8 cellular contexts compared by ENCODE assay signal in the genomic region with DNA sequence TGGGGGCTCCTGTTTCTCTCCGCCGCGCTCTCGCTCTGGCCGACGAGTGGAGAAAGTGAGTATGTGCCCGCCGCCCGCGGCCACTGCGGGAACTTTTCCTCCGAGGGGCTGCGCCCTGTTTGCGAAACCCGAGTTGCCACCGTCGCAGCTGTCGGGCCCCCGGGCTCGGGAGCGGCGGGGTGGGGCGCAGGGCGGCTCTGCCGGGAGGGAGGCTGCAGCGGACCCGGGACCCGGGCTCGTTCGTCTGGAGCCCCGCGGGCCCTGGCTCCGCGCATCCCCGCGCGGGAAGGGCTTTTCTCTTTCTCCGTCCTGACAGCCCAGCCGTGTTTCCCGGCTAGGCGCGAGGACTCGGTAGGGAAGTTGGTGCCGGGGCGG. TPM values are rescaled to one million over a fixed set of nuclear protein-coding genes. Genes with fewer than 3 reads are reported as not detected.
DNase-seq lines count a peak whose midpoint lies in the region; ATAC-seq and TF ChIP-seq lines count a peak whose summit lies in the region.

No MANE protein-coding gene starts in this region.

- H3K4me1 ChIP-seq in Peyer's patch (peaks cover 0 to 13% (median 5%) of the 10 kb centered on the region in 4 donors), left ventricle myocardium inferior (peaks cover 72% of the 10 kb centered on the region), sigmoid colon (peaks cover 0 to 37% (median 27%) of the 10 kb centered on the region in 4 donors)

- H3K27ac ChIP-seq in Peyer's patch (peak overlapping the region; percentile 28 to 92 (median 83)), left ventricle myocardium inferior (replicated peaks) (peak overlapping the region; percentile 98), sigmoid colon (peak overlapping the region; percentile 92 to 98 (median 96))

- no peaks in the 10 kb centered on the region for H3K36me3 Mint-ChIP-seq in activated naive CD8-positive, alpha-beta T cell treated with anti-CD3 and anti-CD28 coated beads, Interleukin-2, amount 10 ng/mL, durations not matched to agents 7 days and 5 days

- WGBS in sigmoid colon, 2 donors = 0 to 1% methylated on average over 45 of the region's 45 CpGs

- TF ChIP-seq CTCF in GM12864 (IDR thresholded peaks at IDR 0.05; ENCODE audit: low read depth, low read length, missing control alignments) (no peak), Peyer's patch (IDR thresholded peaks at IDR 0.05) (peak in 3 of 6 experiments; percentile 14 to 35 (median 32)), left ventricle myocardium inferior (IDR thresholded peaks at IDR 0.05; ENCODE audit: borderline replicate concordance) (peak; percentile 37), sigmoid colon (IDR thresholded peaks at IDR 0.05) (peak in 3 of 4 experiments; percentile 18 to 31 (median 25))

- TF ChIP-seq EP300 in sigmoid colon (IDR thresholded peaks at IDR 0.05) = no peak

- no peaks in the 10 kb centered on the region for H3K9me3 Mint-ChIP-seq in activated naive CD8-positive, alpha-beta T cell treated with anti-CD3 and anti-CD28 coated beads, Interleukin-2, amount 10 ng/mL, durations not matched to agents 7 days and 5 days

- peak; percentile 3 for ATAC-seq in activated naive CD8-positive, alpha-beta T cell treated with anti-CD3 and anti-CD28 coated beads, Interleukin-2, amount 10 ng/mL, durations not matched to agents 7 days and 5 days (ENCODE audit: low read depth)
- no peak for ATAC-seq in HG03025 (IDR thresholded peaks at IDR 0.05; ENCODE audit: low FRiP score, unreplicated experiment)

- TF ChIP-seq POLR2A in Peyer's patch (IDR thresholded peaks at IDR 0.05) = no peak
- no peak for TF ChIP-seq POLR2A in sigmoid colon (IDR thresholded peaks at IDR 0.05)

- DNase-seq in GM12864 (ENCODE audit: low read depth) (no peak), Peyer's patch (peak in 1 of 3 donors; percentile 60), left ventricle myocardium inferior (peak; percentile 56), sigmoid colon (peak; percentile 74), NCI-H2107 (lab: John Stamatoyannopoulos, UW) (no peak), HPDE6-E6E7 (ENCODE audit: extremely low spot score) (no peak)
- DNase-seq in activated naive CD8-positive, alpha-beta T cell treated with anti-CD3 and anti-CD28 coated beads, Interleukin-2, amount 10 ng/mL, durations not matched to agents 7 days and 5 days = peak; percentile 70

- POLR2A ChIA-PET in activated naive CD8-positive, alpha-beta T cell treated with anti-CD3 and anti-CD28 coated beads, Interleukin-2, amount 10 ng/mL, durations not matched to agents 7 days and 5 days (lab: Charles Lee) = interaction anchor here (0.9 to 1.0 kb wide), 2 partner anchors 49 kb away, joined by 3 to 4 read pairs; no protein-coding TSS in a partner anchor

- peak overlapping the region; percentile 69 for H3K4me3 Mint-ChIP-seq in activated naive CD8-positive, alpha-beta T cell treated with anti-CD3 and anti-CD28 coated beads, Interleukin-2, amount 10 ng/mL, durations not matched to agents 7 days and 5 days

- intact Hi-C loops in left ventricle myocardium inferior (cut with micrococcal nuclease) (no loop called here), sigmoid colon (cut with DNase I) (loop anchor here (5.0 kb wide), 2 partner anchors 52 to 207 kb away; no protein-coding TSS in a partner anchor)

- H3K27me3 ChIP-seq in Peyer's patch (no peaks in the 10 kb centered on the region), left ventricle myocardium inferior (ENCODE audit: low read depth) (peaks cover 20% of the 10 kb centered on the region), sigmoid colon (no peaks in the 10 kb centered on the region)

- no peak overlapping the region for H3K27ac Mint-ChIP-seq in activated naive CD8-positive, alpha-beta T cell treated with anti-CD3 and anti-CD28 coated beads, Interleukin-2, amount 10 ng/mL, durations not matched to agents 7 days and 5 days

- no peaks in the 10 kb centered on the region for H3K36me3 ChIP-seq in Peyer's patch
- no peaks in the 10 kb centered on the region for H3K36me3 ChIP-seq in left ventricle myocardium inferior
- no peaks in the 10 kb centered on the region for H3K36me3 ChIP-seq in sigmoid colon

- no peaks in the 10 kb centered on the region for H3K9me3 ChIP-seq in Peyer's patch
- H3K9me3 ChIP-seq in left ventricle myocardium inferior (replicated peaks) = no peaks in the 10 kb centered on the region
- no peaks in the 10 kb centered on the region for H3K9me3 ChIP-seq in sigmoid colon

- H3K4me1 Mint-ChIP-seq in activated naive CD8-positive, alpha-beta T cell treated with anti-CD3 and anti-CD28 coated beads, Interleukin-2, amount 10 ng/mL, durations not matched to agents 7 days and 5 days = peaks cover 28% of the 10 kb centered on the region

- peaks cover 42% of the 10 kb centered on the region for H3K27me3 Mint-ChIP-seq in activated naive CD8-positive, alpha-beta T cell treated with anti-CD3 and anti-CD28 coated beads, Interleukin-2, amount 10 ng/mL, durations not matched to agents 7 days and 5 days

- H3K4me3 ChIP-seq in GM12864 (ENCODE audit: low read depth, low read length) = peak overlapping the region; percentile 60
- peak overlapping the region; percentile 63 to 87 (median 71) for H3K4me3 ChIP-seq in Peyer's patch
- H3K4me3 ChIP-seq in left ventricle myocardium inferior = peak overlapping the region; percentile 95
- peak overlapping the region; percentile 63 to 94 (median 85) for H3K4me3 ChIP-seq in sigmoid colon

RNA-seq across cellular contexts. Expression of gene IGF1R, which starts 1.3 kb away (rescaled TPM):
- total RNA-seq in Peyer's patch (100 to 1,000 TPM in 2 of 4 donors, 10 to 100 TPM in 2; 29.6 to 176 (median 88.1) TPM), left ventricle myocardium inferior (37.2 TPM), sigmoid colon (100 to 1,000 TPM in 1 of 4 donors, 10 to 100 TPM in 3; 39.6 to 130 (median 61.3) TPM)
- total RNA-seq in activated naive CD8-positive, alpha-beta T cell treated with anti-CD3 and anti-CD28 coated beads, Interleukin-2, amount 10 ng/mL, durations not matched to agents 7 days and 5 days = 10 to 100 TPM; 21.5 to 23.4 TPM
- 1 to 10 TPM; 1.2 to 8.5 (median 1.4) TPM for polyA plus RNA-seq in sigmoid colon

Comparison
In these comparisons a context has a peak if more than half of its experiments do, and no peak if none do; other contexts are left out.
1. DNase-seq: peak in activated naive CD8-positive, alpha-beta T cell treated with anti-CD3 and anti-CD28 coated beads, Interleukin-2, amount 10 ng/mL, durations not matched to agents 7 days and 5 days (single experiment), left ventricle myocardium inferior (single experiment) and sigmoid colon (single experiment); none in GM12864 (single experiment), NCI-H2107 (single experiment) and HPDE6-E6E7 (single experiment).
2. Peak in every context shown above with its lines, with median percentiles within 50 percentile points of each other: H3K4me3 ChIP-seq and H3K27ac ChIP-seq.